Comparison of ENCODE assay signal across 1 cellular context in genomic region chr12:57740656-57741412, GRCh38.
TF ChIP-seq lines count a peak whose summit lies in the region.

No MANE protein-coding gene starts in this region.

TF ChIP-seq in IMR-90, 13 proteins besides CTCF, POLR2A, EP300 and RAD21 (continued from another document):
- no peak for TF ChIP-seq USF2 (IDR thresholded peaks at IDR 0.05; ENCODE audit: low read depth, low read length)
TF ChIP-seq in IMR-90: peak in this region for 0.
